Comparison of ENCODE assay signal across 19 cellular contexts in the genomic region with DNA sequence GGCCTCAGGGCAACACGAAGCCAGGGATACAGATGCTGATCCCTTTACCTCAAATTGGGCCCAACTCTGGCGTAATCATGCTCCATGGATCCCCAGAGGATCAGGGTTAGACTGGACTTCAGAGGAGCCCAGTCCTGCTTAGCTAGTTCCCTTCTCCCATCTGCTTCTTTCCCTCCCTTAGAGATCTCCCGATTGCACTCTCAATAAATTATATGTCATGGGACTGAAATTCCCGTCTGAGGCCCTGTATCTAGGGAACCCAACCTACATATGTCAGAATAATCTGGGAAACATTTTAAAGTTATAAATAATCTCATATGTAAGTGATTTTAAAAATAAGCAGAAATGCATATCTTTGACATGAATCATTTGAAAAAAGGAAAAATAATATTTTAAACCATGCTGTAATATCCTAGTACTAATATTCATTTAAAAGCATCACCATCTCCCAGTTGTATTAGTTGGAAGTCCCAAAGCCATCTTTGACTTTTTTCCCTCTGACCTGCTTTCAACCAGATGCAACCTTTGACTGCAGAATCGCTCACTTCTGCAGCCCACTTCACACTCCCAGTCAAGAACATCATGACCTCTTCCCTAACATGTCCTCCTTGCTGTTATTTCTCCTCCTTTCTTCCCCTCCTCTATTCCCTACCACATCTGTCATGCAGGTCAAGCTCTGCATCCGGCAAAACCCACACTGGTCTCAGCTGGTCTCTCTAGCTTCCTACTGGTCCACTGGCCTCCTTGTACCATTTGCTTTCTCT.
A peak's percentile ranks its signal among the peaks of the same experiment; 100 is the strongest.
DNase-seq lines count a peak whose midpoint lies in the region; ATAC-seq and TF ChIP-seq lines count a peak whose summit lies in the region.
"Had no signal": no experiment of that assay in that cellular context is flagged by ENCODE, and none has a peak within 500 bp of the region (broad histone marks: within the 10 kb centered on the region; RNA-seq: fewer than 3 reads in every experiment).

No MANE protein-coding gene starts in this region.

- H3K27ac Mint-ChIP-seq in osteocyte (ENCODE audit: unreplicated experiment) (no peak overlapping the region), endothelial cell (ENCODE audit: unreplicated experiment) (no peak overlapping the region), T-helper 17 cell (no peak overlapping the region)
- H3K27ac Mint-ChIP-seq: B cell; CD4-positive, CD25-positive, alpha-beta regulatory T cell; CD8-positive, alpha-beta T cell had no signal

- H3K27ac ChIP-seq in right cardiac atrium (ENCODE audit: low read length) (no peak overlapping the region), heart right ventricle (peak overlapping the region in 3 of 10 donors; percentile 6 to 44 (median 20))
- H3K27ac ChIP-seq: 22Rv1, BLaER1, C4-2B, GM23248 had no signal

- H3K36me3 Mint-ChIP-seq in osteocyte (ENCODE audit: unreplicated experiment) (no peaks in the 10 kb centered on the region), endothelial cell (ENCODE audit: low read depth, unreplicated experiment) (no peaks in the 10 kb centered on the region), T-helper 17 cell (ENCODE audit: low read depth) (no peaks in the 10 kb centered on the region)
- H3K36me3 Mint-ChIP-seq: CD4-positive, CD25-positive, alpha-beta regulatory T cell; CD8-positive, alpha-beta T cell had no signal

- ATAC-seq in Right ventricle myocardium inferior (peak; percentile 52), right cardiac atrium (no peak), heart right ventricle (peak; percentile 30 to 87 (median 63)), T-helper 17 cell (no peak)
- ATAC-seq: CD8-positive, alpha-beta T cell had no signal

- intact Hi-C loops in Right ventricle myocardium inferior (cut with DNase I) = no loop called here
- intact Hi-C loops in right cardiac atrium (cut with DNase I) = no loop called here
- intact Hi-C loops in heart right ventricle (cut with DNase I) = loop anchor here in 1 of 10 donors (5.0 kb wide), 1 partner anchor 299 kb away; no protein-coding TSS in a partner anchor
- intact Hi-C loops in cardiac septum (cut with DNase I) = no loop called here

- H3K4me1 ChIP-seq in right cardiac atrium (ENCODE audit: control insufficient read depth, insufficient read depth, low read length) (no peaks in the 10 kb centered on the region), heart right ventricle (peaks cover 0 to 7% (median 0%) of the 10 kb centered on the region in 9 donors)
- H3K4me1 ChIP-seq: BLaER1, Caco-2 had no signal

- peaks cover 18% of the 10 kb centered on the region for H3K9me3 Mint-ChIP-seq in osteocyte (ENCODE audit: unreplicated experiment)
- H3K9me3 Mint-ChIP-seq in endothelial cell (ENCODE audit: unreplicated experiment) = no peaks in the 10 kb centered on the region

- WGBS in right cardiac atrium = 80% methylated on average over 6 of the region's 6 CpGs
- WGBS in heart right ventricle, 2 donors = 76 to 82% methylated on average over 6 of the region's 6 CpGs

- H3K27me3 Mint-ChIP-seq in osteocyte (ENCODE audit: unreplicated experiment) (no peaks in the 10 kb centered on the region), endothelial cell (ENCODE audit: unreplicated experiment) (no peaks in the 10 kb centered on the region), T-helper 17 cell (no peaks in the 10 kb centered on the region)
- H3K27me3 Mint-ChIP-seq: B cell; CD4-positive, CD25-positive, alpha-beta regulatory T cell had no signal

- H3K4me1 Mint-ChIP-seq in osteocyte (ENCODE audit: unreplicated experiment) (no peaks in the 10 kb centered on the region), endothelial cell (ENCODE audit: unreplicated experiment) (peaks cover 5% of the 10 kb centered on the region), T-helper 17 cell (no peaks in the 10 kb centered on the region)
- H3K4me1 Mint-ChIP-seq: B cell; CD4-positive, CD25-positive, alpha-beta regulatory T cell had no signal

- no peak for DNase-seq in Right ventricle myocardium inferior (ENCODE audit: missing footprints)
- no peak for DNase-seq in right cardiac atrium
- peak in 1 of 2 donors; percentile 8 for DNase-seq in heart right ventricle
- DNase-seq in cardiac septum (ENCODE audit: low spot score) = no peak
- peak; percentile 21 for DNase-seq in osteocyte (ENCODE audit: extremely low spot score, unreplicated experiment)
- DNase-seq in endothelial cell (ENCODE audit: low spot score) = no peak
- no peak for DNase-seq in T-helper 17 cell
- DNase-seq: Caco-2; CD4-positive, CD25-positive, alpha-beta regulatory T cell; CD8-positive, alpha-beta T cell; DMS153; DND-41; GM23248; H7; HCEC 1CT had no signal

- no peak for TF ChIP-seq CTCF in heart right ventricle (IDR thresholded peaks at IDR 0.05)
- TF ChIP-seq CTCF in osteocyte (IDR thresholded peaks at IDR 0.05) = no peak
- no peak for TF ChIP-seq CTCF in endothelial cell (IDR thresholded peaks at IDR 0.05; ENCODE audit: unreplicated experiment)

- H3K4me3 ChIP-seq in right cardiac atrium (ENCODE audit: low read length) (no peak overlapping the region), heart right ventricle (no peak overlapping the region)
- H3K4me3 ChIP-seq: BLaER1, GM23248 had no signal

- H3K27me3 ChIP-seq in right cardiac atrium (ENCODE audit: control insufficient read depth, insufficient read depth) = no peaks in the 10 kb centered on the region
- no peaks in the 10 kb centered on the region for H3K27me3 ChIP-seq in heart right ventricle
- H3K27me3 ChIP-seq: BLaER1 had no signal

- H3K36me3 ChIP-seq in heart right ventricle = no peaks in the 10 kb centered on the region
- H3K36me3 ChIP-seq: BLaER1 had no signal

- no peak overlapping the region for H3K4me3 Mint-ChIP-seq in osteocyte (ENCODE audit: unreplicated experiment)
- no peak overlapping the region for H3K4me3 Mint-ChIP-seq in endothelial cell (ENCODE audit: unreplicated experiment)
- no peak overlapping the region for H3K4me3 Mint-ChIP-seq in T-helper 17 cell
- H3K4me3 Mint-ChIP-seq: B cell; CD4-positive, CD25-positive, alpha-beta regulatory T cell; CD8-positive, alpha-beta T cell had no signal

- no peaks in the 10 kb centered on the region for H3K9me3 ChIP-seq in right cardiac atrium (ENCODE audit: control insufficient read depth, low read length)
- peaks cover 0 to 15% (median 0%) of the 10 kb centered on the region in 11 donors for H3K9me3 ChIP-seq in heart right ventricle
- peaks cover 3% of the 10 kb centered on the region for H3K9me3 ChIP-seq in T-helper 17 cell (ENCODE audit: control insufficient read depth, low read length, poor library complexity, severe bottlenecking)
- H3K9me3 ChIP-seq: BLaER1, Caco-2 had no signal

Comparison
In these comparisons a context has a peak if more than half of its experiments do, and no peak if none do; other contexts are left out.
1. ATAC-seq: peak in Right ventricle myocardium inferior (single experiment) and heart right ventricle (8 of 8); none in right cardiac atrium (0 of 2) and T-helper 17 cell (single experiment).